ENCODE assay signal across 20 cellular contexts in genomic region chr7:9939171-9939570, GRCh38.
A peak's percentile ranks its signal among the peaks of the same experiment; 100 is the strongest.
DNase-seq lines count a peak whose midpoint lies in the region; ATAC-seq and TF ChIP-seq lines count a peak whose summit lies in the region.
"Had no signal": no experiment of that assay in that cellular context is flagged by ENCODE, and none has a peak within 500 bp of the region (broad histone marks: within the 10 kb centered on the region; RNA-seq: fewer than 3 reads in every experiment).

No MANE protein-coding gene starts in this region.

- DNase-seq in H9: no peak
- peak; percentile 60 for DNase-seq in SK-MEL-5 (ENCODE audit: low read depth, low spot score)
- peak; percentile 39 to 50 for DNase-seq in fibroblast of lung (ENCODE audit: low read depth in 2 of 2)
- no peak for DNase-seq in stimulated activated CD4-positive, alpha-beta T cell treated with anti-CD3 and anti-CD28 coated beads, Interleukin-12 subunit alpha, Interleukin-12 subunit beta, amount 100 ng/mL, for 4 hours
- DNase-seq in DMS53 (lab: John Stamatoyannopoulos, UW): no peak
- no peak for DNase-seq in COLO668 (lab: John Stamatoyannopoulos, UW; ENCODE audit: unreplicated experiment)
- DNase-seq: AML-193; HFFc6; NCI-H1092; NCI-H1694; NCI-H2107; NCI-H345; NCI-H69; NK-92 treated with Interleukin-12 subunit alpha and Interleukin-12 subunit beta, amount 100 ng/mL, for 24 hours; PC-9 had no signal

- H3K9me3 ChIP-seq in H9 (ENCODE audit: control insufficient read depth, low read depth, low read length) (no peaks in the 10 kb centered on the region), fibroblast of lung (ENCODE audit: control insufficient read depth, insufficient read depth, low read depth, low read length) (no peaks in the 10 kb centered on the region), neuron (ENCODE audit: low read length) (no peaks in the 10 kb centered on the region)

- H3K79me2 ChIP-seq in H9 (ENCODE audit: insufficient read depth, low read length) (no peaks in the 10 kb centered on the region), fibroblast of lung (ENCODE audit: control insufficient read depth, insufficient read depth, low read length) (no peaks in the 10 kb centered on the region)

- no peak overlapping the region for H3K14ac ChIP-seq in H9 (ENCODE audit: insufficient read depth, low read length)

- H3K4ac ChIP-seq in H9 (ENCODE audit: low read depth, low read length): no peak overlapping the region

- no peak for ATAC-seq in HG03520 (IDR thresholded peaks at IDR 0.05; ENCODE audit: unreplicated experiment)
- ATAC-seq: GM12878, Right ventricle myocardium inferior, SK-N-SH treated with all-trans-retinoic acid at 6 μM for 48 hours had no signal

- H3K18ac ChIP-seq in H9 (ENCODE audit: insufficient read length, low read depth, low read length): no peak overlapping the region

- H3K36me3 Mint-ChIP-seq in H9 (ENCODE audit: insufficient read depth in 1 of 3, low read depth in 3 of 3): peaks cover 0 to 15% (median 0%) of the 10 kb centered on the region in 3 experiments; a peak in 2 of 7 replicates

- H3K27ac ChIP-seq in H9 (ENCODE audit: insufficient read length, low read depth, low read length) (peak overlapping the region; percentile 73), fibroblast of lung (ENCODE audit: insufficient read depth, low read length) (no peak overlapping the region)
- H3K27ac ChIP-seq: PC-9 had no signal

- no peak overlapping the region for H3K56ac ChIP-seq in H9 (ENCODE audit: insufficient read length, low read depth, low read length)

- no peak overlapping the region for H2AFZ ChIP-seq in H9 (ENCODE audit: low read length)
- no peak overlapping the region for H2AFZ ChIP-seq in fibroblast of lung (ENCODE audit: low read length)
- H2AFZ ChIP-seq in neuron (ENCODE audit: low read depth, low read length): peak overlapping the region; percentile 50
- H2AFZ ChIP-seq: PC-9 had no signal

- H3K27ac Mint-ChIP-seq in H9: peak overlapping the region; percentile 4 to 96 (median 22); a peak in 6 of 7 replicates
- H3K27ac Mint-ChIP-seq: HFFc6 had no signal

- H4K8ac ChIP-seq in H9 (replicated peaks; ENCODE audit: insufficient read length, low read depth, low read length): no peak overlapping the region

- no peak overlapping the region for H3K4me3 Mint-ChIP-seq in H9
- H3K4me3 Mint-ChIP-seq: HFFc6 had no signal

- no peaks in the 10 kb centered on the region for H3K23me2 ChIP-seq in H9 (ENCODE audit: insufficient read length, low read depth, low read length, poor library complexity, severe bottlenecking)

- no peaks in the 10 kb centered on the region for H3K79me1 ChIP-seq in H9 (ENCODE audit: insufficient read depth, low read depth, low read length, poor library complexity, severe bottlenecking)

- H3K9me3 Mint-ChIP-seq in H9: peaks cover 10 to 11% of the 10 kb centered on the region in 2 experiments

- H3K27me3 Mint-ChIP-seq in H9 (ENCODE audit: low read depth): no peaks in the 10 kb centered on the region

- H3T11ph ChIP-seq in H9 (ENCODE audit: low read length): no peak overlapping the region

- H3K4me2 ChIP-seq in H9 (ENCODE audit: insufficient read depth, insufficient read length, low read length): no peak overlapping the region
- no peak overlapping the region for H3K4me2 ChIP-seq in fibroblast of lung (ENCODE audit: extremely low read depth, insufficient read depth, low read length)
- H3K4me2 ChIP-seq: PC-9 had no signal

- no peak overlapping the region for H3K9ac ChIP-seq in H9 (ENCODE audit: extremely low read depth, insufficient read length, low read length)
- no peak overlapping the region for H3K9ac ChIP-seq in fibroblast of lung (ENCODE audit: insufficient read depth, low read length)

- H2BK20ac ChIP-seq in H9 (ENCODE audit: low read depth, low read length, poor library complexity, severe bottlenecking): no peak overlapping the region

- H2BK15ac ChIP-seq in H9 (ENCODE audit: low read depth, low read length): no peak overlapping the region

- no peak overlapping the region for H2BK5ac ChIP-seq in H9 (ENCODE audit: insufficient read length, low read length)

- H4K20me1 ChIP-seq in H9 (ENCODE audit: control insufficient read depth, insufficient read depth, insufficient read length) (no peaks in the 10 kb centered on the region), fibroblast of lung (ENCODE audit: control insufficient read depth, extremely low read depth, insufficient read depth, low read length) (no peaks in the 10 kb centered on the region)

- in situ Hi-C loops in SK-MEL-5 (cut with HindIII; ENCODE audit: low pct_unique_long_range_greater_than_20kb, low sequenced_read_pairs): no loop called here

- H3K27me3 ChIP-seq in H9 (ENCODE audit: insufficient read depth, low read length) (no peaks in the 10 kb centered on the region), fibroblast of lung (ENCODE audit: control insufficient read depth, insufficient read depth, low read length) (no peaks in the 10 kb centered on the region), neuron (ENCODE audit: insufficient read depth, low read length) (no peaks in the 10 kb centered on the region)

- H4K91ac ChIP-seq in H9 (ENCODE audit: insufficient read length, low read depth, low read length): no peak overlapping the region

- H3K23ac ChIP-seq in H9 (ENCODE audit: insufficient read length, low read depth, low read length): no peak overlapping the region

- H2BK12ac ChIP-seq in H9 (ENCODE audit: insufficient read length, low read depth, low read length): no peak overlapping the region

- H3K4me1 ChIP-seq in H9 (ENCODE audit: insufficient read depth, low read length): peaks cover 4% of the 10 kb centered on the region; the same call in 1 of the 2 replicates
- no peaks in the 10 kb centered on the region for H3K4me1 ChIP-seq in fibroblast of lung (ENCODE audit: control insufficient read depth, extremely low read depth, insufficient read depth, low read length)
- H3K4me1 ChIP-seq in neuron (ENCODE audit: insufficient read depth, low read length): peaks cover 33% of the 10 kb centered on the region

- H3K4me3 ChIP-seq in fibroblast of lung (replicated peaks in 1 of 4; ENCODE audit: control extremely low read depth in 1 of 4, insufficient read depth in 1 of 4, low read depth in 3 of 4, low read length in 4 of 4) (no peak overlapping the region), neuron (ENCODE audit: low read length) (no peak overlapping the region)
- H3K4me3 ChIP-seq: GM12878, PC-9 had no signal

- no peak for TF ChIP-seq CTCF in H9 (conservative IDR thresholded peaks at IDR 0.05)
- no peak for TF ChIP-seq CTCF in fibroblast of lung (conservative IDR thresholded peaks at IDR 0.05 in 1 of 2, IDR thresholded peaks at IDR 0.05 in 1 of 2; ENCODE audit: low read depth in 1 of 2, low read length in 2 of 2)

- no peak overlapping the region for H2BK120ac ChIP-seq in H9 (ENCODE audit: low read depth, low read length, poor library complexity, severe bottlenecking)

- H4K5ac ChIP-seq in H9 (ENCODE audit: insufficient read length, low read depth, low read length): no peak overlapping the region

- H2AK5ac ChIP-seq in H9 (ENCODE audit: insufficient read length, low read length): no peak overlapping the region

- peaks cover 24 to 27% of the 10 kb centered on the region in 2 experiments for H3K4me1 Mint-ChIP-seq in H9

- H3K36me3 ChIP-seq in fibroblast of lung (ENCODE audit: control insufficient read depth, insufficient read depth, low read length): no peaks in the 10 kb centered on the region
- H3K36me3 ChIP-seq in neuron (ENCODE audit: insufficient read depth, low read length): no peaks in the 10 kb centered on the region

Comparison
In these comparisons a context has a peak if more than half of its experiments do, and no peak if none do; other contexts are left out.
1. DNase-seq: peak in SK-MEL-5 (single experiment) and fibroblast of lung (2 of 2); none in H9 (single experiment), stimulated activated CD4-positive, alpha-beta T cell treated with anti-CD3 and anti-CD28 coated beads, Interleukin-12 subunit alpha, Interleukin-12 subunit beta, amount 100 ng/mL, for 4 hours (single experiment), DMS53 (single experiment) and COLO668 (single experiment).